18 cellular contexts compared by ENCODE assay signal in genomic region chr4:7368296-7368695, GRCh38.
DNase-seq lines count a peak whose midpoint lies in the region; ATAC-seq, FAIRE-seq and TF ChIP-seq lines count a peak whose summit lies in the region.
"Had no signal": no experiment of that assay in that cellular context is flagged by ENCODE, and none has a peak within 500 bp of the region (broad histone marks: within the 10 kb centered on the region; RNA-seq: fewer than 3 reads in every experiment).

No MANE protein-coding gene starts in this region.

- no peak for TF ChIP-seq EP300 in sigmoid colon (IDR thresholded peaks at IDR 0.05)

- no peaks in the 10 kb centered on the region for H3K36me3 Mint-ChIP-seq in natural killer cell treated with Interleukin-12 subunit alpha and Interleukin-12 subunit beta and Interleukin-15 and Interleukin-18, amount 100 ng/mL, for 72 hours
- no peaks in the 10 kb centered on the region for H3K36me3 Mint-ChIP-seq in natural killer cell
- H3K36me3 Mint-ChIP-seq in activated T-helper 17 cell treated with anti-CD3 and anti-CD28 coated beads, Interleukin-2, amount 50 U/mL, for 72 hours (ENCODE audit: low read depth), result no peaks in the 10 kb centered on the region
- H3K36me3 Mint-ChIP-seq: CD4-positive, alpha-beta memory T cell had no signal

- no peak overlapping the region for H3K4me3 Mint-ChIP-seq in natural killer cell treated with Interleukin-12 subunit alpha and Interleukin-12 subunit beta and Interleukin-15 and Interleukin-18, amount 100 ng/mL, for 72 hours
- no peak overlapping the region for H3K4me3 Mint-ChIP-seq in natural killer cell
- H3K4me3 Mint-ChIP-seq in activated T-helper 17 cell treated with anti-CD3 and anti-CD28 coated beads, Interleukin-2, amount 50 U/mL, for 72 hours, result no peak overlapping the region
- H3K4me3 Mint-ChIP-seq: CD4-positive, alpha-beta memory T cell had no signal

- intact Hi-C loops in natural killer cell (cut with micrococcal nuclease), result no loop called here
- intact Hi-C loops in kidney (cut with DNase I), result no loop called here
- intact Hi-C loops in sigmoid colon (cut with DNase I), result no loop called here
- intact Hi-C loops in PC-9 (cut with micrococcal nuclease; ENCODE audit: unreplicated experiment), result no loop called here

- H3K27ac ChIP-seq in kidney (ENCODE audit: low read depth in 2 of 2, low read length in 2 of 2) (no peak overlapping the region), sigmoid colon (no peak overlapping the region), PC-9 (no peak overlapping the region)
- H3K27ac ChIP-seq: C4-2B, GM23248 had no signal

- H3K9me2 ChIP-seq in PC-9 (ENCODE audit: insufficient read depth), result no peaks in the 10 kb centered on the region

- H3K9ac ChIP-seq in kidney (ENCODE audit: low read length in 2 of 2), result no peak overlapping the region
- H3K9ac ChIP-seq: GM23248 had no signal

- BruUV-seq in PC-9 (replicated peaks; lab: Mats Ljungman, UMichigan), result no TSS peak

- no peak overlapping the region for H3K27ac Mint-ChIP-seq in natural killer cell treated with Interleukin-12 subunit alpha and Interleukin-12 subunit beta and Interleukin-15 and Interleukin-18, amount 100 ng/mL, for 72 hours
- H3K27ac Mint-ChIP-seq in natural killer cell, result no peak overlapping the region
- H3K27ac Mint-ChIP-seq in activated T-helper 17 cell treated with anti-CD3 and anti-CD28 coated beads, Interleukin-2, amount 50 U/mL, for 72 hours, result no peak overlapping the region
- H3K27ac Mint-ChIP-seq: CD4-positive, alpha-beta memory T cell had no signal

- WGBS in sigmoid colon, 2 donors, result 75 to 82% methylated on average over 7 of the region's 7 CpGs

- no peak for TF ChIP-seq POLR2A in sigmoid colon (IDR thresholded peaks at IDR 0.05)

- H3K9me3 Mint-ChIP-seq in natural killer cell treated with Interleukin-12 subunit alpha and Interleukin-12 subunit beta and Interleukin-15 and Interleukin-18, amount 100 ng/mL, for 72 hours, result peaks cover 3% of the 10 kb centered on the region
- peaks cover 0 to 2% of the 10 kb centered on the region in 2 donors for H3K9me3 Mint-ChIP-seq in natural killer cell
- no peaks in the 10 kb centered on the region for H3K9me3 Mint-ChIP-seq in activated T-helper 17 cell treated with anti-CD3 and anti-CD28 coated beads, Interleukin-2, amount 50 U/mL, for 72 hours

- POLR2A ChIA-PET in PC-9 (lab: Charles Lee; ENCODE audit: unreplicated experiment), result interaction anchor here (0.6 kb wide), 1 partner anchor 109 kb away, joined by 3 read pairs; no protein-coding TSS in a partner anchor

- H2AFZ ChIP-seq in PC-9, result no peak overlapping the region
- H2AFZ ChIP-seq: GM23248 had no signal

- FAIRE-seq in kidney (lab: Jason Lieb, UNC), result no peak
- FAIRE-seq: GM12878, GM18507, HepG2, HTR-8/SVneo had no signal

- peak in 1 of 2 donors; percentile 29 for ATAC-seq in natural killer cell treated with Interleukin-12 subunit alpha and Interleukin-12 subunit beta and Interleukin-15 and Interleukin-18, amount 100 ng/mL, for 72 hours
- ATAC-seq in natural killer cell (no peak), GM18520 (IDR thresholded peaks at IDR 0.05; ENCODE audit: unreplicated experiment) (no peak), HG02840 (IDR thresholded peaks at IDR 0.05; ENCODE audit: low FRiP score, unreplicated experiment) (no peak)
- ATAC-seq in activated T-helper 17 cell treated with anti-CD3 and anti-CD28 coated beads, Interleukin-2, amount 50 U/mL, for 72 hours (replicated peaks), result no peak
- ATAC-seq: GM12878, HepG2 had no signal

- H3K4me2 ChIP-seq in PC-9, result no peak overlapping the region

- CTCF ChIA-PET in PC-9 (lab: Charles Lee), result no interaction called here

- H3K4me3 ChIP-seq in kidney (ENCODE audit: low read length in 2 of 2) (no peak overlapping the region), sigmoid colon (no peak overlapping the region), PC-9 (no peak overlapping the region)
- H3K4me3 ChIP-seq: GM12878, GM23248 had no signal

- no peaks in the 10 kb centered on the region for H3K9me3 ChIP-seq in kidney (ENCODE audit: control insufficient read depth in 1 of 2, low read length in 2 of 2)
- no peaks in the 10 kb centered on the region for H3K9me3 ChIP-seq in sigmoid colon
- no peaks in the 10 kb centered on the region for H3K9me3 ChIP-seq in PC-9 (ENCODE audit: insufficient read depth, low read depth)

- no peaks in the 10 kb centered on the region for H4K20me1 ChIP-seq in PC-9 (ENCODE audit: insufficient read depth)

- peaks cover 11 to 12% of the 10 kb centered on the region in 2 donors for H3K27me3 Mint-ChIP-seq in natural killer cell treated with Interleukin-12 subunit alpha and Interleukin-12 subunit beta and Interleukin-15 and Interleukin-18, amount 100 ng/mL, for 72 hours
- H3K27me3 Mint-ChIP-seq in natural killer cell (ENCODE audit: low read depth in 2 of 2), result peaks cover 17 to 18% of the 10 kb centered on the region in 2 donors
- H3K27me3 Mint-ChIP-seq in activated T-helper 17 cell treated with anti-CD3 and anti-CD28 coated beads, Interleukin-2, amount 50 U/mL, for 72 hours, result peaks cover 13% of the 10 kb centered on the region

- TF ChIP-seq CTCF in natural killer cell (IDR thresholded peaks at IDR 0.05) (no peak), kidney (IDR thresholded peaks at IDR 0.05; ENCODE audit: borderline replicate concordance, extremely low read depth, insufficient read depth) (no peak), sigmoid colon (IDR thresholded peaks at IDR 0.05) (no peak), PC-9 (conservative IDR thresholded peaks at IDR 0.05) (no peak)

- no peaks in the 10 kb centered on the region for H3F3A ChIP-seq in PC-9 (ENCODE audit: insufficient read depth, low read depth)

- no peaks in the 10 kb centered on the region for H3K36me3 ChIP-seq in kidney (ENCODE audit: control insufficient read depth in 1 of 2, insufficient read depth in 2 of 2, low read length in 2 of 2)
- no peaks in the 10 kb centered on the region for H3K36me3 ChIP-seq in sigmoid colon
- H3K36me3 ChIP-seq in PC-9 (ENCODE audit: low read depth), result no peaks in the 10 kb centered on the region

- peaks cover 0 to 18% (median 0%) of the 10 kb centered on the region in 3 donors for H3K27me3 ChIP-seq in sigmoid colon
- H3K27me3 ChIP-seq in PC-9 (ENCODE audit: insufficient read depth, low read depth), result no peaks in the 10 kb centered on the region

- peaks cover 4 to 6% of the 10 kb centered on the region in 2 donors for H3K4me1 Mint-ChIP-seq in natural killer cell treated with Interleukin-12 subunit alpha and Interleukin-12 subunit beta and Interleukin-15 and Interleukin-18, amount 100 ng/mL, for 72 hours (ENCODE audit: low read depth in 2 of 2)
- peaks cover 5 to 10% of the 10 kb centered on the region in 2 donors for H3K4me1 Mint-ChIP-seq in natural killer cell
- H3K4me1 Mint-ChIP-seq in activated T-helper 17 cell treated with anti-CD3 and anti-CD28 coated beads, Interleukin-2, amount 50 U/mL, for 72 hours, result no peaks in the 10 kb centered on the region

- peak; percentile 32 for DNase-seq in natural killer cell treated with Interleukin-12 subunit alpha and Interleukin-12 subunit beta and Interleukin-15 and Interleukin-18, amount 100 ng/mL, for 72 hours (ENCODE audit: low spot score)
- DNase-seq in natural killer cell (no peak), kidney (peak; percentile 51), sigmoid colon (peak; percentile 29), PC-9 (no peak)
- DNase-seq: 8988T; CD4-positive, alpha-beta memory T cell; DMS79; GM23248; H7 had no signal

- no peaks in the 10 kb centered on the region for H3K4me1 ChIP-seq in kidney (ENCODE audit: control insufficient read depth in 1 of 2, insufficient read depth in 1 of 2, low read depth in 1 of 2, low read length in 2 of 2)
- H3K4me1 ChIP-seq in sigmoid colon, result peaks cover 0 to 39% (median 16%) of the 10 kb centered on the region in 4 donors
- no peaks in the 10 kb centered on the region for H3K4me1 ChIP-seq in PC-9 (replicated peaks; ENCODE audit: insufficient read depth)

- H3K79me2 ChIP-seq in PC-9 (ENCODE audit: low read depth), result no peaks in the 10 kb centered on the region

Comparison
In these comparisons a context has a peak if more than half of its experiments do, and no peak if none do; other contexts are left out.
1. DNase-seq: peak in natural killer cell treated with Interleukin-12 subunit alpha and Interleukin-12 subunit beta and Interleukin-15 and Interleukin-18, amount 100 ng/mL, for 72 hours (single experiment), kidney (single experiment) and sigmoid colon (single experiment); none in natural killer cell (single experiment) and PC-9 (0 of 2).